ENCODE assay signal across 1 cellular context in the genomic region with DNA sequence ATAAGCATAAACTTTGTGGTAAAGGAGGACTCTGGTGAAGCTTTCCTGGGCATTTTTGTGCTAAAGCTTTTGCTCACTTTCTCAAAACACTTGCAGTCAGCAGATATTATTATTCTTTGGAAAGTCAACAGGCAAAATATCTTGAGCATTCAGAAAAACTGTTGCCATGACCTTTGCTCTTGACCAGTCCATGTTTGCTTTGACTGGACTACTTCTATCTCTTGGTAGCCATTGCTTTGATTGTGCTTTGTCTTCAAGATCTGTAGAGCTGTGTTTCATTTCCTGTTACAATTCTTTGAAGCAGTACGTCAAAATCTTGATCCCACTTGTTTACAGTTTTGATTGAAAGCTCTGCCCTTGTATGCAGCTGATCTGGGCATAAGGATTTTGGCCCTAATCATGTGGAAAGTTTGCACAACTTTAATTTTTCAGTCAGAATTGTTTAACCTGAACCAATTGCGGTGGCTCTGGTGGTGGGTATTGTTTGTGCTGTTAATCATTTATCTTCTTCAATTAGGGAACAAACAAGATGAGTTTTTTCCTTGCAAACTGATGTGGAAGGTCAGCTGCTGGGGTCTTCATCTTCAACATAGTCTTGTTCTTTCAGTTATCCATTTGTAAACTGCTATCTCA.
TF ChIP-seq lines count a peak whose summit lies in the region.

No MANE protein-coding gene starts in this region.

TF ChIP-seq in HepG2, 621 proteins besides CTCF, POLR2A, EP300 and RAD21 (continued from another document and continues in another):
- no peak for TF ChIP-seq TRIM24 (CRISPR knock-in tag; IDR thresholded peaks at IDR 0.05)
- TF ChIP-seq, protein P1, sequence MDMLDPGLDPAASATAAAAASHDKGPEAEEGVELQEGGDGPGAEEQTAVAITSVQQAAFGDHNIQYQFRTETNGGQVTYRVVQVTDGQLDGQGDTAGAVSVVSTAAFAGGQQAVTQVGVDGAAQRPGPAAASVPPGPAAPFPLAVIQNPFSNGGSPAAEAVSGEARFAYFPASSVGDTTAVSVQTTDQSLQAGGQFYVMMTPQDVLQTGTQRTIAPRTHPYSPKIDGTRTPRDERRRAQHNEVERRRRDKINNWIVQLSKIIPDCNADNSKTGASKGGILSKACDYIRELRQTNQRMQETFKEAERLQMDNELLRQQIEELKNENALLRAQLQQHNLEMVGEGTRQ (IDR thresholded peaks at IDR 0.05; ENCODE audit: low read depth, low read length): no peak
- TF ChIP-seq, protein P1 (CRISPR knock-in tag; IDR thresholded peaks at IDR 0.05; ENCODE audit: borderline replicate concordance): no peak
- TF ChIP-seq ZNF782 (CRISPR knock-in tag; IDR thresholded peaks at IDR 0.05; ENCODE audit: borderline replicate concordance): no peak
- no peak for TF ChIP-seq KLF13 (CRISPR knock-in tag; IDR thresholded peaks at IDR 0.05)
- no peak for TF ChIP-seq IRX3 (CRISPR knock-in tag; IDR thresholded peaks at IDR 0.05; ENCODE audit: borderline replicate concordance, low read depth)
- TF ChIP-seq, protein P2, sequence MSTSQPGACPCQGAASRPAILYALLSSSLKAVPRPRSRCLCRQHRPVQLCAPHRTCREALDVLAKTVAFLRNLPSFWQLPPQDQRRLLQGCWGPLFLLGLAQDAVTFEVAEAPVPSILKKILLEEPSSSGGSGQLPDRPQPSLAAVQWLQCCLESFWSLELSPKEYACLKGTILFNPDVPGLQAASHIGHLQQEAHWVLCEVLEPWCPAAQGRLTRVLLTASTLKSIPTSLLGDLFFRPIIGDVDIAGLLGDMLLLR (CRISPR knock-in tag; IDR thresholded peaks at IDR 0.05): no peak
- TF ChIP-seq, protein P3, sequence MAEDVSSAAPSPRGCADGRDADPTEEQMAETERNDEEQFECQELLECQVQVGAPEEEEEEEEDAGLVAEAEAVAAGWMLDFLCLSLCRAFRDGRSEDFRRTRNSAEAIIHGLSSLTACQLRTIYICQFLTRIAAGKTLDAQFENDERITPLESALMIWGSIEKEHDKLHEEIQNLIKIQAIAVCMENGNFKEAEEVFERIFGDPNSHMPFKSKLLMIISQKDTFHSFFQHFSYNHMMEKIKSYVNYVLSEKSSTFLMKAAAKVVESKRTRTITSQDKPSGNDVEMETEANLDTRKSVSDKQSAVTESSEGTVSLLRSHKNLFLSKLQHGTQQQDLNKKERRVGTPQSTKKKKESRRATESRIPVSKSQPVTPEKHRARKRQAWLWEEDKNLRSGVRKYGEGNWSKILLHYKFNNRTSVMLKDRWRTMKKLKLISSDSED (CRISPR knock-in tag; IDR thresholded peaks at IDR 0.05): no peak
- no peak for TF ChIP-seq TEAD2 (CRISPR knock-in tag; IDR thresholded peaks at IDR 0.05)
- peak; percentile 86 for TF ChIP-seq ZMYM4 (CRISPR knock-in tag; IDR thresholded peaks at IDR 0.05)
- no peak for TF ChIP-seq HOXA3 (CRISPR knock-in tag; IDR thresholded peaks at IDR 0.05)
- TF ChIP-seq ZNF329 (CRISPR knock-in tag; IDR thresholded peaks at IDR 0.05; ENCODE audit: low read depth): no peak
- TF ChIP-seq ADNP (CRISPR knock-in tag; IDR thresholded peaks at IDR 0.05): no peak
- no peak for TF ChIP-seq ZBTB21 (CRISPR knock-in tag; IDR thresholded peaks at IDR 0.05)
- TF ChIP-seq, protein P4, sequence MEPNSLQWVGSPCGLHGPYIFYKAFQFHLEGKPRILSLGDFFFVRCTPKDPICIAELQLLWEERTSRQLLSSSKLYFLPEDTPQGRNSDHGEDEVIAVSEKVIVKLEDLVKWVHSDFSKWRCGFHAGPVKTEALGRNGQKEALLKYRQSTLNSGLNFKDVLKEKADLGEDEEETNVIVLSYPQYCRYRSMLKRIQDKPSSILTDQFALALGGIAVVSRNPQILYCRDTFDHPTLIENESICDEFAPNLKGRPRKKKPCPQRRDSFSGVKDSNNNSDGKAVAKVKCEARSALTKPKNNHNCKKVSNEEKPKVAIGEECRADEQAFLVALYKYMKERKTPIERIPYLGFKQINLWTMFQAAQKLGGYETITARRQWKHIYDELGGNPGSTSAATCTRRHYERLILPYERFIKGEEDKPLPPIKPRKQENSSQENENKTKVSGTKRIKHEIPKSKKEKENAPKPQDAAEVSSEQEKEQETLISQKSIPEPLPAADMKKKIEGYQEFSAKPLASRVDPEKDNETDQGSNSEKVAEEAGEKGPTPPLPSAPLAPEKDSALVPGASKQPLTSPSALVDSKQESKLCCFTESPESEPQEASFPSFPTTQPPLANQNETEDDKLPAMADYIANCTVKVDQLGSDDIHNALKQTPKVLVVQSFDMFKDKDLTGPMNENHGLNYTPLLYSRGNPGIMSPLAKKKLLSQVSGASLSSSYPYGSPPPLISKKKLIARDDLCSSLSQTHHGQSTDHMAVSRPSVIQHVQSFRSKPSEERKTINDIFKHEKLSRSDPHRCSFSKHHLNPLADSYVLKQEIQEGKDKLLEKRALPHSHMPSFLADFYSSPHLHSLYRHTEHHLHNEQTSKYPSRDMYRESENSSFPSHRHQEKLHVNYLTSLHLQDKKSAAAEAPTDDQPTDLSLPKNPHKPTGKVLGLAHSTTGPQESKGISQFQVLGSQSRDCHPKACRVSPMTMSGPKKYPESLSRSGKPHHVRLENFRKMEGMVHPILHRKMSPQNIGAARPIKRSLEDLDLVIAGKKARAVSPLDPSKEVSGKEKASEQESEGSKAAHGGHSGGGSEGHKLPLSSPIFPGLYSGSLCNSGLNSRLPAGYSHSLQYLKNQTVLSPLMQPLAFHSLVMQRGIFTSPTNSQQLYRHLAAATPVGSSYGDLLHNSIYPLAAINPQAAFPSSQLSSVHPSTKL (CRISPR knock-in tag; IDR thresholded peaks at IDR 0.05): peak; percentile 88
- TF ChIP-seq FOSL2 (CRISPR knock-in tag; IDR thresholded peaks at IDR 0.05): peak; percentile 67
- TF ChIP-seq FOXC1 (CRISPR knock-in tag; IDR thresholded peaks at IDR 0.05; ENCODE audit: borderline replicate concordance): no peak
- no peak for TF ChIP-seq RFX5 (IDR thresholded peaks at IDR 0.05; ENCODE audit: low read depth, low read length)
- TF ChIP-seq SALL1 (CRISPR knock-in tag; IDR thresholded peaks at IDR 0.05): peak; percentile 30; the same call in 1 of the 2 replicates
- no peak for TF ChIP-seq ZNF607 (CRISPR knock-in tag; IDR thresholded peaks at IDR 0.05; ENCODE audit: borderline replicate concordance)
- TF ChIP-seq NAIF1 (CRISPR knock-in tag; IDR thresholded peaks at IDR 0.05; ENCODE audit: borderline replicate concordance): no peak
- TF ChIP-seq PITX1 (CRISPR knock-in tag; IDR thresholded peaks at IDR 0.05): no peak
- no peak for TF ChIP-seq JUNB (CRISPR knock-in tag; IDR thresholded peaks at IDR 0.05; ENCODE audit: borderline replicate concordance)
- TF ChIP-seq, protein P5, sequence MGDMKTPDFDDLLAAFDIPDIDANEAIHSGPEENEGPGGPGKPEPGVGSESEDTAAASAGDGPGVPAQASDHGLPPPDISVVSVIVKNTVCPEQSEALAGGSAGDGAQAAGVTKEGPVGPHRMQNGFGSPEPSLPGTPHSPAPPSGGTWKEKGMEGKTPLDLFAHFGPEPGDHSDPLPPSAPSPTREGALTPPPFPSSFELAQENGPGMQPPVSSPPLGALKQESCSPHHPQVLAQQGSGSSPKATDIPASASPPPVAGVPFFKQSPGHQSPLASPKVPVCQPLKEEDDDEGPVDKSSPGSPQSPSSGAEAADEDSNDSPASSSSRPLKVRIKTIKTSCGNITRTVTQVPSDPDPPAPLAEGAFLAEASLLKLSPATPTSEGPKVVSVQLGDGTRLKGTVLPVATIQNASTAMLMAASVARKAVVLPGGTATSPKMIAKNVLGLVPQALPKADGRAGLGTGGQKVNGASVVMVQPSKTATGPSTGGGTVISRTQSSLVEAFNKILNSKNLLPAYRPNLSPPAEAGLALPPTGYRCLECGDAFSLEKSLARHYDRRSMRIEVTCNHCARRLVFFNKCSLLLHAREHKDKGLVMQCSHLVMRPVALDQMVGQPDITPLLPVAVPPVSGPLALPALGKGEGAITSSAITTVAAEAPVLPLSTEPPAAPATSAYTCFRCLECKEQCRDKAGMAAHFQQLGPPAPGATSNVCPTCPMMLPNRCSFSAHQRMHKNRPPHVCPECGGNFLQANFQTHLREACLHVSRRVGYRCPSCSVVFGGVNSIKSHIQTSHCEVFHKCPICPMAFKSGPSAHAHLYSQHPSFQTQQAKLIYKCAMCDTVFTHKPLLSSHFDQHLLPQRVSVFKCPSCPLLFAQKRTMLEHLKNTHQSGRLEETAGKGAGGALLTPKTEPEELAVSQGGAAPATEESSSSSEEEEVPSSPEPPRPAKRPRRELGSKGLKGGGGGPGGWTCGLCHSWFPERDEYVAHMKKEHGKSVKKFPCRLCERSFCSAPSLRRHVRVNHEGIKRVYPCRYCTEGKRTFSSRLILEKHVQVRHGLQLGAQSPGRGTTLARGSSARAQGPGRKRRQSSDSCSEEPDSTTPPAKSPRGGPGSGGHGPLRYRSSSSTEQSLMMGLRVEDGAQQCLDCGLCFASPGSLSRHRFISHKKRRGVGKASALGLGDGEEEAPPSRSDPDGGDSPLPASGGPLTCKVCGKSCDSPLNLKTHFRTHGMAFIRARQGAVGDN (CRISPR knock-in tag; IDR thresholded peaks at IDR 0.05): no peak
- TF ChIP-seq MIXL1 (CRISPR knock-in tag; IDR thresholded peaks at IDR 0.05): no peak
- TF ChIP-seq, protein P6, sequence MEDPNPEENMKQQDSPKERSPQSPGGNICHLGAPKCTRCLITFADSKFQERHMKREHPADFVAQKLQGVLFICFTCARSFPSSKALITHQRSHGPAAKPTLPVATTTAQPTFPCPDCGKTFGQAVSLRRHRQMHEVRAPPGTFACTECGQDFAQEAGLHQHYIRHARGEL (CRISPR knock-in tag; IDR thresholded peaks at IDR 0.05): no peak
- no peak for TF ChIP-seq TEAD3 (CRISPR knock-in tag; optimal IDR thresholded peaks at IDR 0.05; ENCODE audit: borderline replicate concordance)
- TF ChIP-seq NR2C2 (CRISPR knock-in tag; IDR thresholded peaks at IDR 0.05; ENCODE audit: borderline replicate concordance): no peak
- no peak for TF ChIP-seq SMAD3 (CRISPR knock-in tag; IDR thresholded peaks at IDR 0.05)
- TF ChIP-seq ZKSCAN5 (CRISPR knock-in tag; IDR thresholded peaks at IDR 0.05): no peak
- no peak for TF ChIP-seq IKZF4 (CRISPR knock-in tag; IDR thresholded peaks at IDR 0.05; ENCODE audit: borderline replicate concordance, low read depth, not compliant biosample characterization)
- no peak for TF ChIP-seq HNRNPL (IDR thresholded peaks at IDR 0.05; ENCODE audit: low read depth, low read length)
- TF ChIP-seq BCL6 (CRISPR knock-in tag; IDR thresholded peaks at IDR 0.05): peak; percentile 80
- no peak for TF ChIP-seq ZFP62 (CRISPR knock-in tag; IDR thresholded peaks at IDR 0.05)
- TF ChIP-seq ETV5 (CRISPR knock-in tag; IDR thresholded peaks at IDR 0.05; ENCODE audit: borderline replicate concordance): peak; percentile 44; the same call in 1 of the 2 replicates
- TF ChIP-seq MEF2D (CRISPR knock-in tag; IDR thresholded peaks at IDR 0.05): no peak
- TF ChIP-seq NFATC3 (CRISPR knock-in tag; IDR thresholded peaks at IDR 0.05): no peak
- TF ChIP-seq GTF3A (CRISPR knock-in tag; conservative IDR thresholded peaks at IDR 0.05): no peak
- TF ChIP-seq, protein P7, sequence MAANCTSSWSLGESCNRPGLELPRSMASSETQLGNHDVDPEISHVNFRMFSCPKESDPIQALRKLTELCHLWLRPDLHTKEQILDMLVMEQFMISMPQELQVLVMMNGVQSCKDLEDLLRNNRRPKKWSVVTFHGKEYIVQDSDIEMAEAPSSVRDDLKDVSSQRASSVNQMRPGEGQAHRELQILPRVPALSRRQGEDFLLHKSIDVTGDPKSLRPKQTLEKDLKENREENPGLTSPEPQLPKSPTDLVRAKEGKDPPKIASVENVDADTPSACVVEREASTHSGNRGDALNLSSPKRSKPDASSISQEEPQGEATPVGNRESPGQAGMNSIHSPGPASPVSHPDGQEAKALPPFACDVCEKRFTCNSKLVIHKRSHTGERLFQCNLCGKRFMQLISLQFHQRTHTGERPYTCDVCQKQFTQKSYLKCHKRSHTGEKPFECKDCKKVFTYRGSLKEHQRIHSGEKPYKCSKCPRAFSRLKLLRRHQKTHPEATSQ (CRISPR knock-in tag; IDR thresholded peaks at IDR 0.05; ENCODE audit: borderline replicate concordance): no peak
- TF ChIP-seq, protein P8, sequence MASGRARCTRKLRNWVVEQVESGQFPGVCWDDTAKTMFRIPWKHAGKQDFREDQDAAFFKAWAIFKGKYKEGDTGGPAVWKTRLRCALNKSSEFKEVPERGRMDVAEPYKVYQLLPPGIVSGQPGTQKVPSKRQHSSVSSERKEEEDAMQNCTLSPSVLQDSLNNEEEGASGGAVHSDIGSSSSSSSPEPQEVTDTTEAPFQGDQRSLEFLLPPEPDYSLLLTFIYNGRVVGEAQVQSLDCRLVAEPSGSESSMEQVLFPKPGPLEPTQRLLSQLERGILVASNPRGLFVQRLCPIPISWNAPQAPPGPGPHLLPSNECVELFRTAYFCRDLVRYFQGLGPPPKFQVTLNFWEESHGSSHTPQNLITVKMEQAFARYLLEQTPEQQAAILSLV (CRISPR knock-in tag; IDR thresholded peaks at IDR 0.05; ENCODE audit: borderline replicate concordance): no peak
- TF ChIP-seq ZFP36L2 (CRISPR knock-in tag; IDR thresholded peaks at IDR 0.05): no peak
- no peak for TF ChIP-seq ZNF746 (CRISPR knock-in tag; IDR thresholded peaks at IDR 0.05)
- TF ChIP-seq ZNF317 (CRISPR knock-in tag; IDR thresholded peaks at IDR 0.05): no peak
- no peak for TF ChIP-seq MIER2 (CRISPR knock-in tag; IDR thresholded peaks at IDR 0.05)
- TF ChIP-seq ASH2L (IDR thresholded peaks at IDR 0.05; ENCODE audit: insufficient read length, low read depth, low read length): peak; percentile 57
- no peak for TF ChIP-seq ZNF331 (CRISPR knock-in tag; IDR thresholded peaks at IDR 0.05)
- no peak for TF ChIP-seq NFE2 (CRISPR knock-in tag; IDR thresholded peaks at IDR 0.05)
- TF ChIP-seq, protein P9, sequence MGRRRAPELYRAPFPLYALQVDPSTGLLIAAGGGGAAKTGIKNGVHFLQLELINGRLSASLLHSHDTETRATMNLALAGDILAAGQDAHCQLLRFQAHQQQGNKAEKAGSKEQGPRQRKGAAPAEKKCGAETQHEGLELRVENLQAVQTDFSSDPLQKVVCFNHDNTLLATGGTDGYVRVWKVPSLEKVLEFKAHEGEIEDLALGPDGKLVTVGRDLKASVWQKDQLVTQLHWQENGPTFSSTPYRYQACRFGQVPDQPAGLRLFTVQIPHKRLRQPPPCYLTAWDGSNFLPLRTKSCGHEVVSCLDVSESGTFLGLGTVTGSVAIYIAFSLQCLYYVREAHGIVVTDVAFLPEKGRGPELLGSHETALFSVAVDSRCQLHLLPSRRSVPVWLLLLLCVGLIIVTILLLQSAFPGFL (CRISPR knock-in tag; IDR thresholded peaks at IDR 0.05): no peak
- no peak for TF ChIP-seq ZNF101 (CRISPR knock-in tag; IDR thresholded peaks at IDR 0.05; ENCODE audit: borderline replicate concordance, low read depth)
- no peak for TF ChIP-seq RORA (CRISPR knock-in tag; IDR thresholded peaks at IDR 0.05)
- no peak for TF ChIP-seq ZNF674 (CRISPR knock-in tag; IDR thresholded peaks at IDR 0.05; ENCODE audit: low read depth)
- TF ChIP-seq NCOA2 (CRISPR knock-in tag; IDR thresholded peaks at IDR 0.05): peak; percentile 82
- TF ChIP-seq RFX1 (IDR thresholded peaks at IDR 0.05): no peak
- TF ChIP-seq BRCA1 (CRISPR knock-in tag; IDR thresholded peaks at IDR 0.05): no peak
- TF ChIP-seq ATAD3A (CRISPR knock-in tag; IDR thresholded peaks at IDR 0.05): no peak
- TF ChIP-seq ZNF20 (CRISPR knock-in tag; IDR thresholded peaks at IDR 0.05): no peak
- no peak for TF ChIP-seq MATR3 (CRISPR knock-in tag; IDR thresholded peaks at IDR 0.05)
